In genomic region chr19:42207767-42208259, GRCh38 we compare ENCODE assay signal across 9 cellular contexts. TPM values are rescaled to one million over a fixed set of nuclear protein-coding genes. Genes with fewer than 3 reads are reported as not detected.
DNase-seq lines count a peak whose midpoint lies in the region; ATAC-seq, FAIRE-seq and TF ChIP-seq lines count a peak whose summit lies in the region.
"Had no signal": no experiment of that assay in that cellular context is flagged by ENCODE, and none has a peak within 500 bp of the region (broad histone marks: within the 10 kb centered on the region; RNA-seq: fewer than 3 reads in every experiment).

No MANE protein-coding gene starts in this region.

- H3K9ac ChIP-seq in DND-41 (ENCODE audit: low read depth, low read length) (no peak overlapping the region), HepG2 (ENCODE audit: insufficient read depth, low read depth, low read length) (no peak overlapping the region)

- in situ Hi-C loops in brain microvascular endothelial cell (cut with HindIII; ENCODE audit: low pct_ligation_motif_present, low sequenced_read_pairs) (no loop called here), HepG2 (cut with HindIII; ENCODE audit: extremely low pct_ligation_motif_present, low pct_unique_long_range_greater_than_20kb) (no loop called here)

- TF ChIP-seq RAD21 in HepG2 (CRISPR knock-in tag; IDR thresholded peaks at IDR 0.05) = no peak

- no peak for FAIRE-seq in HepG2 (lab: Jason Lieb, UNC)

- H3K27me3 ChIP-seq in DND-41 (ENCODE audit: insufficient read depth, low read length, poor library complexity) (no peaks in the 10 kb centered on the region), brain microvascular endothelial cell (replicated peaks) (no peaks in the 10 kb centered on the region), HepG2 (ENCODE audit: control insufficient read depth in 1 of 2, insufficient read depth in 2 of 2, low read length in 2 of 2) (no peaks in the 10 kb centered on the region), tibial artery (no peaks in the 10 kb centered on the region)

- H2AFZ ChIP-seq in DND-41 (ENCODE audit: low read depth, low read length) (no peak overlapping the region), HepG2 (ENCODE audit: low read length) (no peak overlapping the region)

- H3K36me3 ChIP-seq in DND-41 (ENCODE audit: insufficient read depth, low read length) (peaks cover 68% of the 10 kb centered on the region), brain microvascular endothelial cell (replicated peaks) (peaks cover 40% of the 10 kb centered on the region), HepG2 (replicated peaks in 1 of 2; ENCODE audit: control insufficient read depth in 1 of 2, insufficient read depth in 2 of 2, low read length in 2 of 2) (peaks cover 30 to 66% of the 10 kb centered on the region in 2 experiments), tibial artery (peaks cover 54 to 99% (median 82%) of the 10 kb centered on the region in 3 donors)

- ATAC-seq in DND-41 (ENCODE audit: insufficient read depth, low read depth) = peak; percentile 87
- no peak for ATAC-seq in HepG2

- TF ChIP-seq CTCF in DND-41 (IDR thresholded peaks at IDR 0.05; ENCODE audit: borderline replicate concordance, extremely low read depth, low read length, poor library complexity, severe bottlenecking) = no peak
- no peak for TF ChIP-seq CTCF in NB4 (IDR thresholded peaks at IDR 0.05; ENCODE audit: low read depth, low read length)
- no peak for TF ChIP-seq CTCF in brain microvascular endothelial cell (IDR thresholded peaks at IDR 0.05; ENCODE audit: low read depth, low read length, missing control alignments)
- TF ChIP-seq CTCF in HepG2 (CRISPR knock-in tag; IDR thresholded peaks at IDR 0.05) = no peak
- no peak for TF ChIP-seq CTCF in tibial artery (IDR thresholded peaks at IDR 0.05)

- H3K4me1 ChIP-seq in DND-41 (ENCODE audit: insufficient read depth, low read length) (0 out of 2 replicates have a peak, but pooled peaks cover 3% of the 10 kb centered on the region), HepG2 (ENCODE audit: insufficient read depth, low read length) (peaks cover under 1% of the 10 kb centered on the region; the same call in 1 of the 2 replicates), tibial artery (peaks cover 0 to 12% (median 0%) of the 10 kb centered on the region in 4 donors)

- H3K79me2 ChIP-seq in DND-41 (ENCODE audit: insufficient read depth, low read length) = peaks cover 34% of the 10 kb centered on the region
- H3K79me2 ChIP-seq in HepG2 (ENCODE audit: insufficient read depth, low read length) = peaks cover 16% of the 10 kb centered on the region

- H4K20me1 ChIP-seq in DND-41 (ENCODE audit: insufficient read depth, low read length) = peaks cover 11% of the 10 kb centered on the region; the same call in 1 of the 2 replicates
- peaks cover 12% of the 10 kb centered on the region for H4K20me1 ChIP-seq in HepG2 (ENCODE audit: insufficient read depth, low read length)

- no TSS peak for BruUV-seq in HepG2 (replicated peaks; lab: Mats Ljungman, UMichigan)

- no peak for TF ChIP-seq POLR2A in NB4 (IDR thresholded peaks at IDR 0.05; ENCODE audit: extremely low read depth, insufficient read length)
- no peak for TF ChIP-seq POLR2A in HepG2 (IDR thresholded peaks at IDR 0.05; ENCODE audit: insufficient read depth in 1 of 2, low read depth in 2 of 2, low read length in 2 of 2)

- H3K4me3 ChIP-seq in DND-41 (ENCODE audit: low read depth in 1 of 2, low read length in 2 of 2) (no peak overlapping the region), NB4 (ENCODE audit: low read depth, low read length) (peak overlapping the region; percentile 23), brain microvascular endothelial cell (ENCODE audit: low read depth, low read length) (no peak overlapping the region), HepG2 (replicated peaks in 1 of 3; ENCODE audit: insufficient read depth in 1 of 3, low read depth in 2 of 3, low read length in 3 of 3) (no peak overlapping the region), tibial artery (no peak overlapping the region)

- intact Hi-C loops in HepG2 (cut with micrococcal nuclease; ENCODE audit: unreplicated experiment) (no loop called here), tibial artery (cut with DNase I; ENCODE audit: low total_unique reads) (no loop called here)

- H3K27ac ChIP-seq in DND-41 (ENCODE audit: low read length) = no peak overlapping the region
- peak overlapping the region; percentile 58 for H3K27ac ChIP-seq in brain microvascular endothelial cell
- no peak overlapping the region for H3K27ac ChIP-seq in HepG2 (ENCODE audit: extremely low read length, insufficient read depth, low read length)
- no peak overlapping the region for H3K27ac ChIP-seq in substantia nigra (ENCODE audit: low read depth, low read length, poor library complexity, severe bottlenecking)
- H3K27ac ChIP-seq in tibial artery = no peak overlapping the region

- TF ChIP-seq EP300 in HepG2 (IDR thresholded peaks at IDR 0.05; ENCODE audit: low read depth in 2 of 2, low read length in 2 of 2) = no peak
- TF ChIP-seq EP300 in HepG2 (CRISPR knock-in tag; IDR thresholded peaks at IDR 0.05; ENCODE audit: borderline replicate concordance) = no peak

- POLR2A ChIA-PET in HepG2 (lab: Yijun Ruan, JAX) = interaction anchor here (0.6 kb wide), 1 partner anchor 109 kb away, joined by 3 read pairs; no protein-coding TSS in a partner anchor

- no peak overlapping the region for H3K4me2 ChIP-seq in DND-41 (ENCODE audit: insufficient read depth, low read length)
- H3K4me2 ChIP-seq in HepG2 (ENCODE audit: low read depth, low read length) = no peak overlapping the region

- WGBS in HepG2 (ENCODE audit: low lambda C conversion rate) = 99% methylated on average over 6 of the region's 6 CpGs

- CTCF ChIA-PET in HepG2 (lab: Yijun Ruan, JAX; ENCODE audit: low intra/inter-chr PET ratio, low total read pairs) = no interaction called here

- DNase-seq in DND-41 (peak; percentile 65), NB4 (ENCODE audit: low read depth) (peak; percentile 87), brain microvascular endothelial cell (peak; percentile 84), non-pigmented ciliary epithelial cell (ENCODE audit: low read depth) (peak; percentile 70), HepG2 (ENCODE audit: low spot score) (no peak), substantia nigra (lab: John Stamatoyannopoulos, UW) (no peak), tibial artery (no peak)
- DNase-seq in NK-92 treated with Interleukin-12 subunit alpha and Interleukin-12 subunit beta, amount 100 ng/mL, for 24 hours (lab: John Stamatoyannopoulos, UW) = no peak
- DNase-seq: left cardiac atrium had no signal

- H3K9me3 ChIP-seq in DND-41 (ENCODE audit: insufficient read depth, low read length, severe bottlenecking) (no peaks in the 10 kb centered on the region), HepG2 (ENCODE audit: low read length) (no peaks in the 10 kb centered on the region), tibial artery (no peaks in the 10 kb centered on the region)

RNA-seq across cellular contexts. Expression of gene DEDD2, which starts 9.7 kb away (rescaled TPM):
- 14.7 and 19.2 TPM in 2 replicates for total RNA-seq in HepG2 (2016; rRNA removed; fragmentation: Illumina TruSeq; extraction: Trizol)
- 9.6 and 10.0 TPM in 2 replicates for total RNA-seq in HepG2 (2016; cell fraction: cytosol; rRNA removed; fragmentation: Illumina TruSeq; extraction: Trizol; ENCODE audit: low read depth)
- total RNA-seq in HepG2 (2016; cell fraction: insoluble cytoplasmic fraction; rRNA removed; fragmentation: Illumina TruSeq; extraction: Trizol) = 16.1 and 18.5 TPM in 2 replicates
- total RNA-seq in HepG2 (2016; cell fraction: membrane; rRNA removed; fragmentation: Illumina TruSeq; extraction: Trizol) = 27.2 and 29.6 TPM in 2 replicates
- 6.8 and 8.3 TPM in 2 replicates for total RNA-seq in HepG2 (2016; cell fraction: nucleus; rRNA removed; fragmentation: Illumina TruSeq; extraction: Trizol)
- polyA plus RNA-seq in HepG2 (2011; rRNA removed) = 24.7 and 26.1 TPM in 2 replicates
- 25.5 and 32.8 TPM in 2 replicates for polyA plus RNA-seq in HepG2 (2011; cell fraction: cytosol; rRNA removed)
- 26.7 and 26.8 TPM in 2 replicates for polyA plus RNA-seq in HepG2 (2011; cell fraction: nucleus; rRNA removed)
- polyA plus RNA-seq in HepG2 (2012) = 11.1 and 19.5 TPM in 2 replicates
- polyA plus RNA-seq in HepG2 (2016; cell fraction: cytosol; fragmentation: Illumina TruSeq; extraction: Trizol; ENCODE audit: low read depth) = 10.7 and 11.1 TPM in 2 replicates
- polyA plus RNA-seq in HepG2 (2016; cell fraction: insoluble cytoplasmic fraction; fragmentation: Illumina TruSeq; extraction: Trizol; ENCODE audit: low read depth) = 19.2 and 19.5 TPM in 2 replicates
- polyA plus RNA-seq in HepG2 (2016; cell fraction: membrane; fragmentation: Illumina TruSeq; extraction: Trizol; ENCODE audit: low read depth) = 23.2 and 25.7 TPM in 2 replicates
- polyA plus RNA-seq in HepG2 (2016; cell fraction: nucleus; fragmentation: Illumina TruSeq; extraction: Trizol; ENCODE audit: insufficient read depth, low read depth) = 16.9 and 21.4 TPM in 2 replicates
- polyA minus RNA-seq in HepG2 (2011; rRNA and poly(A)+ RNA removed; ENCODE audit: low replicate concordance) = 15.6 and 26.0 TPM in 2 replicates
- 6.8 and 8.3 TPM in 2 replicates for polyA minus RNA-seq in HepG2 (2011; cell fraction: cytosol; rRNA and poly(A)+ RNA removed)
- polyA minus RNA-seq in HepG2 (2011; cell fraction: nucleus; rRNA and poly(A)+ RNA removed) = 5.0 and 7.2 TPM in 2 replicates

RNA-seq across cellular contexts. Expression of gene ZNF526, which starts 12.3 kb away (rescaled TPM):
- 8.4 and 8.5 TPM in 2 replicates for total RNA-seq in HepG2 (2016; rRNA removed; fragmentation: Illumina TruSeq; extraction: Trizol)
- total RNA-seq in HepG2 (2016; cell fraction: cytosol; rRNA removed; fragmentation: Illumina TruSeq; extraction: Trizol; ENCODE audit: low read depth) = 3.2 and 4.1 TPM in 2 replicates
- total RNA-seq in HepG2 (2016; cell fraction: insoluble cytoplasmic fraction; rRNA removed; fragmentation: Illumina TruSeq; extraction: Trizol) = 7.8 and 8.2 TPM in 2 replicates
- total RNA-seq in HepG2 (2016; cell fraction: membrane; rRNA removed; fragmentation: Illumina TruSeq; extraction: Trizol) = 7.8 and 8.0 TPM in 2 replicates
- total RNA-seq in HepG2 (2016; cell fraction: nucleus; rRNA removed; fragmentation: Illumina TruSeq; extraction: Trizol) = 5.4 and 6.6 TPM in 2 replicates
- 3.3 and 4.3 TPM in 2 replicates for polyA plus RNA-seq in HepG2 (2011; rRNA removed)
- polyA plus RNA-seq in HepG2 (2011; cell fraction: cytosol; rRNA removed) = 1.6 and 1.7 TPM in 2 replicates
- polyA plus RNA-seq in HepG2 (2011; cell fraction: nucleus; rRNA removed) = 6.8 and 7.0 TPM in 2 replicates
- polyA plus RNA-seq in HepG2 (2012) = 4.9 and 5.8 TPM in 2 replicates
- polyA plus RNA-seq in HepG2 (2016; cell fraction: cytosol; fragmentation: Illumina TruSeq; extraction: Trizol; ENCODE audit: low read depth) = 0.61 and 0.84 TPM in 2 replicates
- polyA plus RNA-seq in HepG2 (2016; cell fraction: insoluble cytoplasmic fraction; fragmentation: Illumina TruSeq; extraction: Trizol; ENCODE audit: low read depth) = 3.0 and 6.6 TPM in 2 replicates
- 1.2 and 1.8 TPM in 2 replicates for polyA plus RNA-seq in HepG2 (2016; cell fraction: membrane; fragmentation: Illumina TruSeq; extraction: Trizol; ENCODE audit: low read depth)
- 4.9 and 6.7 TPM in 2 replicates for polyA plus RNA-seq in HepG2 (2016; cell fraction: nucleus; fragmentation: Illumina TruSeq; extraction: Trizol; ENCODE audit: insufficient read depth, low read depth)
- 12.7 and 19.4 TPM in 2 replicates for polyA minus RNA-seq in HepG2 (2011; rRNA and poly(A)+ RNA removed; ENCODE audit: low replicate concordance)
- 2.9 and 4.0 TPM in 2 replicates for polyA minus RNA-seq in HepG2 (2011; cell fraction: cytosol; rRNA and poly(A)+ RNA removed)
- polyA minus RNA-seq in HepG2 (2011; cell fraction: nucleus; rRNA and poly(A)+ RNA removed) = 8.8 and 9.3 TPM in 2 replicates

RNA-seq across cellular contexts. Expression of gene GSK3A, which starts 34.6 kb away (rescaled TPM):
- 14.8 and 16.9 TPM in 2 replicates for total RNA-seq in HepG2 (2016; rRNA removed; fragmentation: Illumina TruSeq; extraction: Trizol)
- 16.1 and 22.9 TPM in 2 replicates for total RNA-seq in HepG2 (2016; cell fraction: cytosol; rRNA removed; fragmentation: Illumina TruSeq; extraction: Trizol; ENCODE audit: low read depth)
- total RNA-seq in HepG2 (2016; cell fraction: insoluble cytoplasmic fraction; rRNA removed; fragmentation: Illumina TruSeq; extraction: Trizol) = 11.4 and 17.4 TPM in 2 replicates
- total RNA-seq in HepG2 (2016; cell fraction: membrane; rRNA removed; fragmentation: Illumina TruSeq; extraction: Trizol) = 31.4 and 34.4 TPM in 2 replicates
- 9.7 and 11.2 TPM in 2 replicates for total RNA-seq in HepG2 (2016; cell fraction: nucleus; rRNA removed; fragmentation: Illumina TruSeq; extraction: Trizol)
- polyA plus RNA-seq in HepG2 (2011; rRNA removed) = 52.5 and 56.5 TPM in 2 replicates
- polyA plus RNA-seq in HepG2 (2011; cell fraction: cytosol; rRNA removed) = 33.8 and 36.7 TPM in 2 replicates
- 33.5 and 34.5 TPM in 2 replicates for polyA plus RNA-seq in HepG2 (2011; cell fraction: nucleus; rRNA removed)
- 25.2 and 25.7 TPM in 2 replicates for polyA plus RNA-seq in HepG2 (2012)
- polyA plus RNA-seq in HepG2 (2016; cell fraction: cytosol; fragmentation: Illumina TruSeq; extraction: Trizol; ENCODE audit: low read depth) = 41.6 and 46.1 TPM in 2 replicates
- 45.9 and 55.0 TPM in 2 replicates for polyA plus RNA-seq in HepG2 (2016; cell fraction: insoluble cytoplasmic fraction; fragmentation: Illumina TruSeq; extraction: Trizol; ENCODE audit: low read depth)
- polyA plus RNA-seq in HepG2 (2016; cell fraction: membrane; fragmentation: Illumina TruSeq; extraction: Trizol; ENCODE audit: low read depth) = 67.9 and 73.5 TPM in 2 replicates
- 44.2 and 47.7 TPM in 2 replicates for polyA plus RNA-seq in HepG2 (2016; cell fraction: nucleus; fragmentation: Illumina TruSeq; extraction: Trizol; ENCODE audit: insufficient read depth, low read depth)
- polyA minus RNA-seq in HepG2 (2011; rRNA and poly(A)+ RNA removed; ENCODE audit: low replicate concordance) = 34.3 and 51.6 TPM in 2 replicates
- 9.1 and 14.1 TPM in 2 replicates for polyA minus RNA-seq in HepG2 (2011; cell fraction: cytosol; rRNA and poly(A)+ RNA removed)
- polyA minus RNA-seq in HepG2 (2011; cell fraction: nucleus; rRNA and poly(A)+ RNA removed) = 5.2 and 6.8 TPM in 2 replicates

RNA-seq across cellular contexts. Expression of gene ERF, which starts 47.1 kb away (rescaled TPM):
- total RNA-seq in HepG2 (2016; rRNA removed; fragmentation: Illumina TruSeq; extraction: Trizol) = 43.2 and 67.1 TPM in 2 replicates
- 54.9 and 66.8 TPM in 2 replicates for total RNA-seq in HepG2 (2016; cell fraction: cytosol; rRNA removed; fragmentation: Illumina TruSeq; extraction: Trizol; ENCODE audit: low read depth)
- total RNA-seq in HepG2 (2016; cell fraction: insoluble cytoplasmic fraction; rRNA removed; fragmentation: Illumina TruSeq; extraction: Trizol) = 35.3 and 68.2 TPM in 2 replicates
- 104 and 115 TPM in 2 replicates for total RNA-seq in HepG2 (2016; cell fraction: membrane; rRNA removed; fragmentation: Illumina TruSeq; extraction: Trizol)
- 31.2 and 38.3 TPM in 2 replicates for total RNA-seq in HepG2 (2016; cell fraction: nucleus; rRNA removed; fragmentation: Illumina TruSeq; extraction: Trizol)
- polyA plus RNA-seq in HepG2 (2011; rRNA removed) = 62.5 and 69.9 TPM in 2 replicates
- 36.9 and 45.9 TPM in 2 replicates for polyA plus RNA-seq in HepG2 (2011; cell fraction: cytosol; rRNA removed)
- 109 and 170 TPM in 2 replicates for polyA plus RNA-seq in HepG2 (2011; cell fraction: nucleus; rRNA removed)
- 38.4 and 44.3 TPM in 2 replicates for polyA plus RNA-seq in HepG2 (2012)
- 30.4 TPM in 2 replicates for polyA plus RNA-seq in HepG2 (2016; cell fraction: cytosol; fragmentation: Illumina TruSeq; extraction: Trizol; ENCODE audit: low read depth)
- polyA plus RNA-seq in HepG2 (2016; cell fraction: insoluble cytoplasmic fraction; fragmentation: Illumina TruSeq; extraction: Trizol; ENCODE audit: low read depth) = 56.4 and 79.4 TPM in 2 replicates
- polyA plus RNA-seq in HepG2 (2016; cell fraction: membrane; fragmentation: Illumina TruSeq; extraction: Trizol; ENCODE audit: low read depth) = 55.2 and 69.1 TPM in 2 replicates
- polyA plus RNA-seq in HepG2 (2016; cell fraction: nucleus; fragmentation: Illumina TruSeq; extraction: Trizol; ENCODE audit: insufficient read depth, low read depth) = 77.4 and 89.7 TPM in 2 replicates
- polyA minus RNA-seq in HepG2 (2011; rRNA and poly(A)+ RNA removed; ENCODE audit: low replicate concordance) = 39.2 and 85.5 TPM in 2 replicates
- polyA minus RNA-seq in HepG2 (2011; cell fraction: cytosol; rRNA and poly(A)+ RNA removed) = 38.3 and 50.2 TPM in 2 replicates
- 40.9 and 56.5 TPM in 2 replicates for polyA minus RNA-seq in HepG2 (2011; cell fraction: nucleus; rRNA and poly(A)+ RNA removed)

Comparison
In these comparisons a context has a peak if more than half of its experiments do, and no peak if none do; other contexts are left out.
1. DNase-seq: peak in DND-41 (single experiment), NB4 (single experiment), brain microvascular endothelial cell (single experiment) and non-pigmented ciliary epithelial cell (single experiment); none in HepG2 (single experiment), NK-92 treated with Interleukin-12 subunit alpha and Interleukin-12 subunit beta, amount 100 ng/mL, for 24 hours (single experiment), substantia nigra (0 of 49) and tibial artery (0 of 2).